ENCODE assay signal across 1 cellular context in the genomic region with DNA sequence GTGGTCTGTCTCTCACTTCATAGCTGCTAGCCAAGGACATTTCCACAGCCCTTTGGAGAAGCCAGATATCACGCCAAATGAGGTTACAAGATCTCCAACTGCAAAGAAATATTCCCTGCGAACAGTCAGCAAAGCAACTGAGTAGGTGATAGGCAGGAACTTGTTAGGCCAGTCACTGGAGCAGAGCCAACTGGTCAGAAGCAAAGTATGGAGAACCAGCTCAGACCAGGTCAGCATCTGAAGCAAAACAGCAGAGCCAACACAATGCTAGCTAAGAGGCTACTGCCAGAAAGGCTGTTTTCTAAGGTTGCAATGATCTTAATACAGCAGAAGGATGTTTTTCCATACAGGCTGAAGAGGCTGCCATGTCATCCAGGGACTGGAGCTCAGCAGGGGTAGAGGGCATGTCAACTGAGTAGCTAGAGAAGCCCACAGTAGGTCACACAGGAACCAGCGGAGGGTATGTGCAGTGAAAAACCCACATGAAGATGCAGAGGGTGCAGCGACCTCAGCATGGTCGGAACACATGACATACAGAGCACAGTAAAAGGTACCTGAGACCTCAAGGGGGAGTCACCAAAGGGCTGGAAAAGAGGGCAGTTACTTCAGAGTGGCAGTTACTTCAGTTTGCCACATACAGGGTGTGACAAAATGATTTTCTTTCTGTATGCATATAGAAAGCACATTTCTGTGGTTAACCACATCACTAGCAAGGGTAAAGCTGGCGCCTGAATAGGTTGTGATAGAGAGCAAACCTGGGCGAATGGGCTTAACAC.
TF ChIP-seq lines count a peak whose summit lies in the region.

No MANE protein-coding gene starts in this region.

TF ChIP-seq in GM23338, 12 proteins besides CTCF, POLR2A, EP300 and RAD21 (continued from another document):
- TF ChIP-seq, protein P1, sequence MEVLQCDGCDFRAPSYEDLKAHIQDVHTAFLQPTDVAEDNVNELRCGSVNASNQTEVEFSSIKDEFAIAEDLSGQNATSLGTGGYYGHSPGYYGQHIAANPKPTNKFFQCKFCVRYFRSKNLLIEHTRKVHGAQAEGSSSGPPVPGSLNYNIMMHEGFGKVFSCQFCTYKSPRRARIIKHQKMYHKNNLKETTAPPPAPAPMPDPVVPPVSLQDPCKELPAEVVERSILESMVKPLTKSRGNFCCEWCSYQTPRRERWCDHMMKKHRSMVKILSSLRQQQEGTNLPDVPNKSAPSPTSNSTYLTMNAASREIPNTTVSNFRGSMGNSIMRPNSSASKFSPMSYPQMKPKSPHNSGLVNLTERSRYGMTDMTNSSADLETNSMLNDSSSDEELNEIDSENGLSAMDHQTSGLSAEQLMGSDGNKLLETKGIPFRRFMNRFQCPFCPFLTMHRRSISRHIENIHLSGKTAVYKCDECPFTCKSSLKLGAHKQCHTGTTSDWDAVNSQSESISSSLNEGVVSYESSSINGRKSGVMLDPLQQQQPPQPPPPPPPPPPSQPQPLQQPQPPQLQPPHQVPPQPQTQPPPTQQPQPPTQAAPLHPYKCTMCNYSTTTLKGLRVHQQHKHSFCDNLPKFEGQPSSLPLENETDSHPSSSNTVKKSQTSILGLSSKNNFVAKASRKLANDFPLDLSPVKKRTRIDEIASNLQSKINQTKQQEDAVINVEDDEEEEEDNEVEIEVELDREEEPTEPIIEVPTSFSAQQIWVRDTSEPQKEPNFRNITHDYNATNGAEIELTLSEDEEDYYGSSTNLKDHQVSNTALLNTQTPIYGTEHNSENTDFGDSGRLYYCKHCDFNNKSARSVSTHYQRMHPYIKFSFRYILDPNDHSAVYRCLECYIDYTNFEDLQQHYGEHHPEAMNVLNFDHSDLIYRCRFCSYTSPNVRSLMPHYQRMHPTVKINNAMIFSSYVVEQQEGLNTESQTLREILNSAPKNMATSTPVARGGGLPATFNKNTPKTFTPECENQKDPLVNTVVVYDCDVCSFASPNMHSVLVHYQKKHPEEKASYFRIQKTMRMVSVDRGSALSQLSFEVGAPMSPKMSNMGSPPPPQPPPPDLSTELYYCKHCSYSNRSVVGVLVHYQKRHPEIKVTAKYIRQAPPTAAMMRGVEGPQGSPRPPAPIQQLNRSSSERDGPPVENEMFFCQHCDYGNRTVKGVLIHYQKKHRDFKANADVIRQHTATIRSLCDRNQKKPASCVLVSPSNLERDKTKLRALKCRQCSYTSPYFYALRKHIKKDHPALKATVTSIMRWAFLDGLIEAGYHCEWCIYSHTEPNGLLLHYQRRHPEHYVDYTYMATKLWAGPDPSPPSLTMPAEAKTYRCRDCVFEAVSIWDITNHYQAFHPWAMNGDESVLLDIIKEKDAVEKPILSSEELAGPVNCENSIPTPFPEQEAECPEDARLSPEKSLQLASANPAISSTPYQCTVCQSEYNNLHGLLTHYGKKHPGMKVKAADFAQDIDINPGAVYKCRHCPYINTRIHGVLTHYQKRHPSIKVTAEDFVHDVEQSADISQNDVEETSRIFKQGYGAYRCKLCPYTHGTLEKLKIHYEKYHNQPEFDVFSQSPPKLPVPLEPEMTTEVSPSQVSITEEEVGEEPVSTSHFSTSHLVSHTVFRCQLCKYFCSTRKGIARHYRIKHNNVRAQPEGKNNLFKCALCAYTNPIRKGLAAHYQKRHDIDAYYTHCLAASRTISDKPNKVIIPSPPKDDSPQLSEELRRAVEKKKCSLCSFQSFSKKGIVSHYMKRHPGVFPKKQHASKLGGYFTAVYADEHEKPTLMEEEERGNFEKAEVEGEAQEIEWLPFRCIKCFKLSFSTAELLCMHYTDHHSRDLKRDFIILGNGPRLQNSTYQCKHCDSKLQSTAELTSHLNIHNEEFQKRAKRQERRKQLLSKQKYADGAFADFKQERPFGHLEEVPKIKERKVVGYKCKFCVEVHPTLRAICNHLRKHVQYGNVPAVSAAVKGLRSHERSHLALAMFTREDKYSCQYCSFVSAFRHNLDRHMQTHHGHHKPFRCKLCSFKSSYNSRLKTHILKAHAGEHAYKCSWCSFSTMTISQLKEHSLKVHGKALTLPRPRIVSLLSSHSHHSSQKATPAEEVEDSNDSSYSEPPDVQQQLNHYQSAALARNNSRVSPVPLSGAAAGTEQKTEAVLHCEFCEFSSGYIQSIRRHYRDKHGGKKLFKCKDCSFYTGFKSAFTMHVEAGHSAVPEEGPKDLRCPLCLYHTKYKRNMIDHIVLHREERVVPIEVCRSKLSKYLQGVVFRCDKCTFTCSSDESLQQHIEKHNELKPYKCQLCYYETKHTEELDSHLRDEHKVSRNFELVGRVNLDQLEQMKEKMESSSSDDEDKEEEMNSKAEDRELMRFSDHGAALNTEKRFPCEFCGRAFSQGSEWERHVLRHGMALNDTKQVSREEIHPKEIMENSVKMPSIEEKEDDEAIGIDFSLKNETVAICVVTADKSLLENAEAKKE (CRISPR knock-in tag; IDR thresholded peaks at IDR 0.05), result no peak
- no peak for TF ChIP-seq JUNB (IDR thresholded peaks at IDR 0.05; ENCODE audit: unreplicated experiment)
- TF ChIP-seq EZH2 (IDR thresholded peaks at IDR 0.05; ENCODE audit: low read depth, unreplicated experiment), result no peak
TF ChIP-seq in GM23338: peak in this region for 0.
